9 cellular contexts compared by ENCODE assay signal in the genomic region with DNA sequence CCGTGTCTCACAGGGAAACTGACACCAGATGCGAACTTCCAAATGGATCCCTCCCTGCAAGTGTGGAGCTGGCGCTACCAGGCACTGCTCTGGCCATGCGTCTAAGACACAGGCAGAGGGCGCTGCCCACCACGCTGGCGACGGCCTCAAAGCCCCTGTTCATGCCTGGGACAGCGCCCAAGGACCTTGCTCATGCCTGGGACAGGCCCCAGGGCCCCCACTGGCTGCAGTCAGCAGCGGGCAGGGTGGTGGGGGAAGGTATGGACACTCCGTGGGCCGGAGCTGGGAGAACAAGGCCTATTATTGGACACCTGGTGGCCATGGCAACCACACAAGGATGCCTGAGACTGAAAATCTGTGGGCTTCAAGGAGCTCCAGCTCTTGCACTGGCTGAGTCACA. TPM values are rescaled to one million over a fixed set of nuclear protein-coding genes. Genes with fewer than 3 reads are reported as not detected.
A peak's percentile ranks its signal among the peaks of the same experiment; 100 is the strongest.
DNase-seq lines count a peak whose midpoint lies in the region; ATAC-seq and TF ChIP-seq lines count a peak whose summit lies in the region.
"Had no signal": no experiment of that assay in that cellular context is flagged by ENCODE, and none has a peak within 500 bp of the region (broad histone marks: within the 10 kb centered on the region; RNA-seq: fewer than 3 reads in every experiment).

No MANE protein-coding gene starts in this region.

- H3K27me3 ChIP-seq in SK-N-SH (ENCODE audit: insufficient read depth): no peaks in the 10 kb centered on the region

- no peaks in the 10 kb centered on the region for H3K9me2 ChIP-seq in SK-N-SH

- POLR2A ChIA-PET in SK-N-SH (lab: Yijun Ruan, JAX): interaction anchor here (1.1 to 1.2 kb wide), 2 partner anchors 29 to 43 kb away, joined by 4 to 23 read pairs; no protein-coding TSS in a partner anchor

- H3K27ac ChIP-seq in SK-N-SH (ENCODE audit: low read depth in 2 of 2, low read length in 1 of 2): no peak overlapping the region

- H3K4me1 ChIP-seq in SK-N-SH (ENCODE audit: control insufficient read depth in 1 of 2, insufficient read depth in 2 of 2, low read depth in 1 of 2, low read length in 1 of 2): peaks cover 0 to 4% of the 10 kb centered on the region in 2 experiments; a peak in 1 of 4 replicates

- H3K4me3 ChIP-seq in SK-N-SH (ENCODE audit: low read depth in 2 of 2, low read length in 1 of 2): no peak overlapping the region

- ATAC-seq in left ventricle myocardium superior: peak; percentile 84
- no peak for ATAC-seq in GM18502 (IDR thresholded peaks at IDR 0.05; ENCODE audit: poor library complexity, unreplicated experiment)

- peak overlapping the region; percentile 42; the same call in 1 of the 2 replicates for H3K27ac Mint-ChIP-seq in HFFc6

- 43% methylated on average over 2 of the region's 12 CpGs for WGBS in SK-N-SH (ENCODE audit: low lambda C conversion rate)

- no peak overlapping the region for H3K4me2 ChIP-seq in SK-N-SH

- H3K9ac ChIP-seq in SK-N-SH: no peak overlapping the region

- H3K9me3 Mint-ChIP-seq in HFFc6: no peaks in the 10 kb centered on the region

- no peak overlapping the region for H2AFZ ChIP-seq in SK-N-SH (ENCODE audit: low read depth)

- H3K79me2 ChIP-seq in SK-N-SH (ENCODE audit: insufficient read depth): no peaks in the 10 kb centered on the region

- peaks cover 31% of the 10 kb centered on the region for H3K4me1 Mint-ChIP-seq in HFFc6 (ENCODE audit: low read depth)

- H4K20me1 ChIP-seq in SK-N-SH (ENCODE audit: insufficient read depth): no peaks in the 10 kb centered on the region

- peaks cover 8% of the 10 kb centered on the region for H3K27me3 Mint-ChIP-seq in HFFc6 (ENCODE audit: insufficient read depth)

- DNase-seq in Caki2 (ENCODE audit: low read depth) (peak; percentile 75), HFFc6 (peak; percentile 76), SK-N-SH (peak; percentile 90), amniotic epithelial cell (ENCODE audit: low read depth) (peak; percentile 63), left ventricle myocardium superior (peak; percentile 75), renal cortical epithelial cell (ENCODE audit: low read depth) (peak; percentile 60)
- no peak for DNase-seq in activated CD4-positive, CD25-positive, alpha-beta regulatory T cell (lab: John Stamatoyannopoulos, UW)

- intact Hi-C loops in left ventricle myocardium superior (cut with micrococcal nuclease): no loop called here

- no peaks in the 10 kb centered on the region for H3K9me3 ChIP-seq in SK-N-SH

- TF ChIP-seq EP300 in SK-N-SH (IDR thresholded peaks at IDR 0.05; ENCODE audit: borderline replicate concordance in 1 of 2, low read depth in 1 of 2, low read length in 1 of 2): no peak

- in situ Hi-C loops in Caki2 (cut with HindIII; ENCODE audit: low pct_unique_long_range_greater_than_20kb, low sequenced_read_pairs): no loop called here

- H3K4me3 Mint-ChIP-seq in HFFc6: no peak overlapping the region

- CTCF ChIA-PET in SK-N-SH (lab: Yijun Ruan, JAX): interaction anchor here (0.5 to 3.1 kb wide), 35 partner anchors 7 to 331 kb away, joined by 3 to 144 read pairs (median 8); a partner anchor contains a TSS

- TF ChIP-seq RAD21 in SK-N-SH (IDR thresholded peaks at IDR 0.05; ENCODE audit: low read length): peak; percentile 86

- no peaks in the 10 kb centered on the region for H3K36me3 ChIP-seq in SK-N-SH (replicated peaks in 1 of 2; ENCODE audit: control insufficient read depth in 1 of 2, insufficient read depth in 2 of 2, low read length in 1 of 2)

- no peaks in the 10 kb centered on the region for H3K36me3 Mint-ChIP-seq in HFFc6 (ENCODE audit: low read depth)

- TF ChIP-seq CTCF in HFFc6 (IDR thresholded peaks at IDR 0.05): peak; percentile 92
- TF ChIP-seq CTCF in SK-N-SH (IDR thresholded peaks at IDR 0.05): peak; percentile 79

- H3F3A ChIP-seq in SK-N-SH (replicated peaks; ENCODE audit: insufficient read depth): peaks cover 9% of the 10 kb centered on the region

TF ChIP-seq in SK-N-SH, 30 proteins besides CTCF, POLR2A, EP300 and RAD21:
- TF ChIP-seq FOXJ3 (CRISPR knock-in tag; IDR thresholded peaks at IDR 0.05): no peak
- TF ChIP-seq FOXM1 (IDR thresholded peaks at IDR 0.05; ENCODE audit: low read depth): no peak
- TF ChIP-seq SIN3A (IDR thresholded peaks at IDR 0.05; ENCODE audit: borderline replicate concordance, low read depth, low read length): 0 out of 2 replicates have a peak, but pooled peaks have one; percentile 22
- no peak for TF ChIP-seq ELF1 (IDR thresholded peaks at IDR 0.05)
- TF ChIP-seq POLR2AphosphoS5 (IDR thresholded peaks at IDR 0.05; ENCODE audit: low read depth, low read length): no peak
- TF ChIP-seq, protein P1, sequence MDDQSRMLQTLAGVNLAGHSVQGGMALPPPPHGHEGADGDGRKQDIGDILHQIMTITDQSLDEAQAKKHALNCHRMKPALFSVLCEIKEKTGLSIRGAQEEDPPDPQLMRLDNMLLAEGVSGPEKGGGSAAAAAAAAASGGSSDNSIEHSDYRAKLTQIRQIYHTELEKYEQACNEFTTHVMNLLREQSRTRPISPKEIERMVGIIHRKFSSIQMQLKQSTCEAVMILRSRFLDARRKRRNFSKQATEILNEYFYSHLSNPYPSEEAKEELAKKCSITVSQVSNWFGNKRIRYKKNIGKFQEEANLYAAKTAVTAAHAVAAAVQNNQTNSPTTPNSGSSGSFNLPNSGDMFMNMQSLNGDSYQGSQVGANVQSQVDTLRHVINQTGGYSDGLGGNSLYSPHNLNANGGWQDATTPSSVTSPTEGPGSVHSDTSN (IDR thresholded peaks at IDR 0.05): no peak
- TF ChIP-seq TEAD4 (IDR thresholded peaks at IDR 0.05; ENCODE audit: borderline replicate concordance, insufficient read depth): no peak
- TF ChIP-seq GABPA (IDR thresholded peaks at IDR 0.05; ENCODE audit: low read depth): no peak
- TF ChIP-seq FOSL2 (IDR thresholded peaks at IDR 0.05; ENCODE audit: borderline replicate concordance, low read depth): no peak
- no peak for TF ChIP-seq RCOR1 (IDR thresholded peaks at IDR 0.05; ENCODE audit: low read length)
- peak; percentile 92 for TF ChIP-seq SMC3 (IDR thresholded peaks at IDR 0.05; ENCODE audit: low read depth, low read length)
- TF ChIP-seq GATA2 (CRISPR knock-in tag; IDR thresholded peaks at IDR 0.05): no peak

RNA-seq across cellular contexts. Expression of a gene that starts 8.8 kb away (rescaled TPM):
- total RNA-seq in Caki2 (2014; rRNA removed; shearing (Covaris generic); ENCODE audit: low replicate concordance): 0.93 TPM in 1 of 2 replicates, not detected in the other
- under 1 TPM in 4 of 6 experiments, not detected in 2; 0.41 to 0.68 (median 0.46) TPM for total RNA-seq in HFFc6 (2021; fragmentation: NEBNext Ultra II Directional; extraction: Animal tissue kit (Norgen Biotek cat#: 25700))
- 0.26 and 0.47 TPM in 2 replicates for polyA plus RNA-seq in SK-N-SH (2012; rRNA removed)
- polyA plus RNA-seq in SK-N-SH (2012; cell fraction: cytosol; rRNA removed): 0.24 and 0.46 TPM in 2 replicates
- 0.29 and 0.49 TPM in 2 replicates for polyA plus RNA-seq in SK-N-SH (2012; cell fraction: nucleus; rRNA removed)
- 0.37 TPM for total RNA-seq in left ventricle myocardium superior
- 0.25 and 1.2 TPM in 2 replicates for total RNA-seq in renal cortical epithelial cell

RNA-seq across cellular contexts. Expression of a gene that starts 19.0 kb away (rescaled TPM):
- total RNA-seq in Caki2 (2014; rRNA removed; shearing (Covaris generic); ENCODE audit: low replicate concordance): not detected in 2 replicates
- total RNA-seq in HFFc6 (2021; fragmentation: NEBNext Ultra II Directional; extraction: Animal tissue kit (Norgen Biotek cat#: 25700)): not detected
- not detected in 2 replicates for polyA plus RNA-seq in SK-N-SH (2012; rRNA removed)
- polyA plus RNA-seq in SK-N-SH (2012; cell fraction: cytosol; rRNA removed): not detected in 2 replicates
- 0.18 and 0.26 TPM in 2 replicates for polyA plus RNA-seq in SK-N-SH (2012; cell fraction: nucleus; rRNA removed)
- total RNA-seq in left ventricle myocardium superior (not detected), renal cortical epithelial cell (1.8 and 5.4 TPM in 2 replicates)

RNA-seq across cellular contexts. Expression of a gene that starts 21.9 kb away (rescaled TPM):
- not detected in 2 replicates for total RNA-seq in Caki2 (2014; rRNA removed; shearing (Covaris generic); ENCODE audit: low replicate concordance)
- total RNA-seq in HFFc6 (2021; fragmentation: NEBNext Ultra II Directional; extraction: Animal tissue kit (Norgen Biotek cat#: 25700)): not detected
- not detected in 2 replicates for polyA plus RNA-seq in SK-N-SH (2012; rRNA removed)
- not detected in 2 replicates for polyA plus RNA-seq in SK-N-SH (2012; cell fraction: cytosol; rRNA removed)
- not detected in 2 replicates for polyA plus RNA-seq in SK-N-SH (2012; cell fraction: nucleus; rRNA removed)
- total RNA-seq in left ventricle myocardium superior (not detected), renal cortical epithelial cell (1.2 and 3.1 TPM in 2 replicates)
- total RNA-seq: urinary bladder had no signal

RNA-seq across cellular contexts. Expression of a gene that starts 40.7 kb away (rescaled TPM):
- not detected in 2 replicates for total RNA-seq in Caki2 (2014; rRNA removed; shearing (Covaris generic); ENCODE audit: low replicate concordance)
- total RNA-seq in HFFc6 (2021; fragmentation: NEBNext Ultra II Directional; extraction: Animal tissue kit (Norgen Biotek cat#: 25700)): not detected
- polyA plus RNA-seq in SK-N-SH (2012; rRNA removed): not detected in 2 replicates
- polyA plus RNA-seq in SK-N-SH (2012; cell fraction: cytosol; rRNA removed): not detected in 2 replicates
- not detected in 2 replicates for polyA plus RNA-seq in SK-N-SH (2012; cell fraction: nucleus; rRNA removed)
- total RNA-seq in left ventricle myocardium superior: not detected
- total RNA-seq in renal cortical epithelial cell: not detected in 2 replicates
- total RNA-seq: urinary bladder had no signal
- polyA plus RNA-seq: urinary bladder had no signal

RNA-seq across cellular contexts. Expression of a gene that starts 44.1 kb away (rescaled TPM):
- 121 and 161 TPM in 2 replicates for total RNA-seq in Caki2 (2014; rRNA removed; shearing (Covaris generic); ENCODE audit: low replicate concordance)
- 10 to 100 TPM; 24.5 to 29.3 (median 26.1) TPM for total RNA-seq in HFFc6 (2021; fragmentation: NEBNext Ultra II Directional; extraction: Animal tissue kit (Norgen Biotek cat#: 25700))
- 56.4 and 64.8 TPM in 2 replicates for polyA plus RNA-seq in SK-N-SH (2012; rRNA removed)
- polyA plus RNA-seq in SK-N-SH (2012; cell fraction: cytosol; rRNA removed): 26.4 and 44.3 TPM in 2 replicates
- polyA plus RNA-seq in SK-N-SH (2012; cell fraction: nucleus; rRNA removed): 29.4 and 41.7 TPM in 2 replicates
- total RNA-seq in left ventricle myocardium superior (28.6 TPM), renal cortical epithelial cell (39.4 and 39.9 TPM in 2 replicates)

Comparison
In these comparisons a context has a peak if more than half of its experiments do, and no peak if none do; other contexts are left out.
1. DNase-seq: peak in Caki2 (single experiment), HFFc6 (single experiment), SK-N-SH (single experiment), amniotic epithelial cell (single experiment), left ventricle myocardium superior (single experiment) and renal cortical epithelial cell (single experiment); none in activated CD4-positive, CD25-positive, alpha-beta regulatory T cell (0 of 4).